Comparison of ENCODE assay signal across 10 cellular contexts in the genomic region with DNA sequence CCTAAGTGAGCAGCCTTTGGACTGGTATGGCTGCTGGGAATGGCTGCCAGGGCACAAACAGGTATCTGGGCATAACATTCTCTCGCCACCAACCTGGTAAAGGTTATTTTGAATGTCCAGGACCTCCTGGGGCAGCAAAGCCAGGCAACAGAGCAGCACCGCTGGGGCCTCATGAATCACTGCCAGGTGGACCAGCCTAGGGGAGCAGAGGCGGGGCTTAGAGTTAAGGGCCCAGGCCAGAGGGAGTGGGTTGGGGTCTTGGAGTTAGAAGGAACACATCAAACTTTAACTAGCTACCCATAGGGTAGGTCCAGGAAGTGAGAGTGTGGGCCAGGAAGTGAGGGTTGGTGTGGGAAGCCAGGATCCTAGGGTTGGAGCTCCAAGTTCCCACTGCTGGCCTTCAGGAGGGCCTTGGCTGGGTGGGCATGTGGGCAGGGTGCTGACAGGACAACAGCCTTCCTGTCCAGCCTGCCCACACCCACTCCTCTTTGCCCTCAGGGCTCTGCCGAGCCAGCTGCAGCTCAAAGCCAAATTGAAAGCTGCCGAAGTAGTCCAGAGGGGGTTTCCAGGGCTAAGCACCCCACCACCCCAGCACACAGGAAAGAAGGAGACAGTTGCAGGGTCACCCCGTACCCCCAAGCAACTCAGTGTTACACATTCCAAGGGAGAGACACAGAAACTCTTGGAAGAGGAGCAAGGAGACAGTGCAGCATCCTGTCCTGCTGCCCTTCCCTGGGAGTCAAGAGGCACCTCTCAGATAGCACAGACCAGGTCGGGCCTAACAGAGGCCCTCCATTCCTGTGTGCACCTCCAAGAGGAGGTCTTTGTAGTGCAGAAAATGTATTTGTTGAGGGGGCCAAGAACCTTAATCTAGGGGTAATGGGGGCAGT. TPM values are rescaled to one million over a fixed set of nuclear protein-coding genes. Genes with fewer than 3 reads are reported as not detected.
DNase-seq lines count a peak whose midpoint lies in the region; ATAC-seq, FAIRE-seq and TF ChIP-seq lines count a peak whose summit lies in the region.
"Had no signal": no experiment of that assay in that cellular context is flagged by ENCODE, and none has a peak within 500 bp of the region (broad histone marks: within the 10 kb centered on the region; RNA-seq: fewer than 3 reads in every experiment).

No MANE protein-coding gene starts in this region.

- peak overlapping the region; percentile 53 to 75 for H3K27ac ChIP-seq in kidney (ENCODE audit: low read depth in 2 of 2, low read length in 2 of 2)
- H3K27ac ChIP-seq in stomach, result peak overlapping the region in 4 of 5 donors; percentile 80 to 90 (median 88)
- H3K27ac ChIP-seq: C4-2B, GM23248 had no signal

- H3K9me3 ChIP-seq in kidney (ENCODE audit: control insufficient read depth in 1 of 2, low read length in 2 of 2) (no peaks in the 10 kb centered on the region), stomach (no peaks in the 10 kb centered on the region)

- ATAC-seq in activated CD8-positive, alpha-beta T cell treated with anti-CD3 and anti-CD28 coated beads for 36 hours, result peak; percentile 0
- ATAC-seq in HG03342 (IDR thresholded peaks at IDR 0.05; ENCODE audit: unreplicated experiment), result no peak

- no peak for TF ChIP-seq CTCF in activated CD8-positive, alpha-beta T cell treated with anti-CD3 and anti-CD28 coated beads for 36 hours (IDR thresholded peaks at IDR 0.05)
- TF ChIP-seq CTCF in kidney (IDR thresholded peaks at IDR 0.05; ENCODE audit: borderline replicate concordance, extremely low read depth, insufficient read depth) (no peak), stomach (IDR thresholded peaks at IDR 0.05) (no peak)

- H3K4me1 ChIP-seq in kidney (ENCODE audit: control insufficient read depth in 1 of 2, insufficient read depth in 1 of 2, low read depth in 1 of 2, low read length in 2 of 2) (peaks cover 22 to 29% of the 10 kb centered on the region in 2 donors), stomach (peaks cover 40 to 46% (median 41%) of the 10 kb centered on the region in 4 donors)

- TF ChIP-seq EP300 in stomach (IDR thresholded peaks at IDR 0.05), result no peak

- H3K4me1 Mint-ChIP-seq in activated CD4-positive, alpha-beta T cell treated with anti-CD3 and anti-CD28 coated beads, Interleukin-2, amount 10 ng/mL, durations not matched to agents 24 days and 14 days, result peaks cover 57% of the 10 kb centered on the region
- H3K4me1 Mint-ChIP-seq in activated CD8-positive, alpha-beta T cell treated with anti-CD3 and anti-CD28 coated beads for 36 hours (ENCODE audit: low read depth), result peaks cover 54% of the 10 kb centered on the region

- peak overlapping the region; percentile 27 to 78 for H3K4me3 ChIP-seq in kidney (ENCODE audit: low read length in 2 of 2)
- H3K4me3 ChIP-seq in stomach, result peak overlapping the region; percentile 63 to 87 (median 76)

- peaks cover 0 to 4% of the 10 kb centered on the region in 2 donors for H3K36me3 ChIP-seq in kidney (ENCODE audit: control insufficient read depth in 1 of 2, insufficient read depth in 2 of 2, low read length in 2 of 2)
- peaks cover 17 to 39% (median 26%) of the 10 kb centered on the region in 4 donors for H3K36me3 ChIP-seq in stomach

- H3K27me3 ChIP-seq in stomach, result no peaks in the 10 kb centered on the region

- H3K36me3 Mint-ChIP-seq in activated CD4-positive, alpha-beta T cell treated with anti-CD3 and anti-CD28 coated beads, Interleukin-2, amount 10 ng/mL, durations not matched to agents 24 days and 14 days (ENCODE audit: low read depth), result peaks cover 51% of the 10 kb centered on the region
- peaks cover 40% of the 10 kb centered on the region for H3K36me3 Mint-ChIP-seq in activated CD8-positive, alpha-beta T cell treated with anti-CD3 and anti-CD28 coated beads for 36 hours (ENCODE audit: low read depth)

- no peak for DNase-seq in activated CD4-positive, alpha-beta T cell treated with anti-CD3 and anti-CD28 coated beads, Interleukin-2, amount 10 ng/mL, durations not matched to agents 24 days and 14 days
- DNase-seq in activated CD4-positive, alpha-beta T cell treated with anti-CD3 and anti-CD28 coated beads, Interleukin-2, amount 50 U/mL, for 4 hours, result no peak
- no peak for DNase-seq in activated CD8-positive, alpha-beta T cell treated with anti-CD3 and anti-CD28 coated beads for 36 hours
- DNase-seq in kidney (no peak), stomach (no peak), NCI-H146 (lab: John Stamatoyannopoulos, UW) (no peak), DMS79 (lab: John Stamatoyannopoulos, UW) (no peak)
- DNase-seq: GM23248 had no signal

- no peaks in the 10 kb centered on the region for H3K27me3 Mint-ChIP-seq in activated CD4-positive, alpha-beta T cell treated with anti-CD3 and anti-CD28 coated beads, Interleukin-2, amount 10 ng/mL, durations not matched to agents 24 days and 14 days
- H3K27me3 Mint-ChIP-seq in activated CD8-positive, alpha-beta T cell treated with anti-CD3 and anti-CD28 coated beads for 36 hours, result no peaks in the 10 kb centered on the region

- intact Hi-C loops in activated CD4-positive, alpha-beta T cell treated with anti-CD3 and anti-CD28 coated beads, Interleukin-2, amount 10 ng/mL, durations not matched to agents 24 days and 14 days (cut with micrococcal nuclease), result loop anchor here (1.0 kb wide), 1 partner anchor 7 kb away; no protein-coding TSS in a partner anchor
- intact Hi-C loops in activated CD8-positive, alpha-beta T cell treated with anti-CD3 and anti-CD28 coated beads for 36 hours (cut with micrococcal nuclease), result no loop called here
- intact Hi-C loops in kidney (cut with DNase I), result no loop called here
- intact Hi-C loops in stomach (cut with DNase I; ENCODE audit: low total_unique reads), result no loop called here

- H3K4me3 Mint-ChIP-seq in activated CD4-positive, alpha-beta T cell treated with anti-CD3 and anti-CD28 coated beads, Interleukin-2, amount 10 ng/mL, durations not matched to agents 24 days and 14 days, result peak overlapping the region; percentile 100
- peak overlapping the region; percentile 95 for H3K4me3 Mint-ChIP-seq in activated CD8-positive, alpha-beta T cell treated with anti-CD3 and anti-CD28 coated beads for 36 hours

- no peaks in the 10 kb centered on the region for H3K9me3 Mint-ChIP-seq in activated CD4-positive, alpha-beta T cell treated with anti-CD3 and anti-CD28 coated beads, Interleukin-2, amount 10 ng/mL, durations not matched to agents 24 days and 14 days
- no peaks in the 10 kb centered on the region for H3K9me3 Mint-ChIP-seq in activated CD8-positive, alpha-beta T cell treated with anti-CD3 and anti-CD28 coated beads for 36 hours

- no peak for TF ChIP-seq POLR2A in stomach (IDR thresholded peaks at IDR 0.05)

- POLR2A ChIA-PET in activated CD8-positive, alpha-beta T cell treated with anti-CD3 and anti-CD28 coated beads for 36 hours (lab: Charles Lee), result interaction anchor here (0.6 to 17.2 kb wide), 7 partner anchors 8 to 50 kb away, joined by 3 to 486 read pairs (median 4); partner anchors contain the start of gene HSP90AB1

- CTCF ChIA-PET in activated CD8-positive, alpha-beta T cell treated with anti-CD3 and anti-CD28 coated beads for 36 hours (lab: Charles Lee), result interaction anchor here (0.9 to 1.5 kb wide), 8 partner anchors 8 to 163 kb away, joined by 3 to 6 read pairs (median 4); no protein-coding TSS in a partner anchor

- FAIRE-seq in kidney (lab: Jason Lieb, UNC), result no peak

- peak overlapping the region; percentile 97 for H3K27ac Mint-ChIP-seq in activated CD4-positive, alpha-beta T cell treated with anti-CD3 and anti-CD28 coated beads, Interleukin-2, amount 10 ng/mL, durations not matched to agents 24 days and 14 days
- H3K27ac Mint-ChIP-seq in activated CD8-positive, alpha-beta T cell treated with anti-CD3 and anti-CD28 coated beads for 36 hours, result peak overlapping the region; percentile 95

- peak overlapping the region in 1 of 2 donors; percentile 62 for H3K9ac ChIP-seq in kidney (ENCODE audit: low read length in 2 of 2)
- H3K9ac ChIP-seq: GM23248 had no signal

- WGBS in stomach, 5 donors, result 53 to 66% (median 54%) methylated on average over 6 to 7 of the region's 7 CpGs

RNA-seq across cellular contexts. Expression of gene NFKBIE, which starts 2.6 kb away (rescaled TPM):
- 27.6 and 28.2 TPM in 2 replicates for total RNA-seq in activated CD4-positive, alpha-beta T cell treated with anti-CD3 and anti-CD28 coated beads, Interleukin-2, amount 10 ng/mL, durations not matched to agents 24 days and 14 days
- 10 to 100 TPM; 13.3 to 17.9 TPM for total RNA-seq in activated CD8-positive, alpha-beta T cell treated with anti-CD3 and anti-CD28 coated beads for 36 hours
- total RNA-seq in kidney (19.0 TPM), stomach (10 to 100 TPM in 1 of 5 donors, 1 to 10 TPM in 1, under 1 TPM in 1, not detected in 2; 0.89 to 23.5 (median 3.5) TPM)
- polyA plus RNA-seq in kidney (ENCODE audit: insufficient read depth, low read depth, low replicate concordance) (12.6 TPM), stomach (10 to 100 TPM in 2 of 3 donors, 1 to 10 TPM in 1; 9.9 to 14.2 (median 10.6) TPM)

RNA-seq across cellular contexts. Expression of gene SLC35B2, which starts 5.4 kb away (rescaled TPM):
- total RNA-seq in activated CD4-positive, alpha-beta T cell treated with anti-CD3 and anti-CD28 coated beads, Interleukin-2, amount 10 ng/mL, durations not matched to agents 24 days and 14 days, result 25.3 and 28.0 TPM in 2 replicates
- 10 to 100 TPM; 15.4 to 16.7 TPM for total RNA-seq in activated CD8-positive, alpha-beta T cell treated with anti-CD3 and anti-CD28 coated beads for 36 hours
- 45.1 TPM for total RNA-seq in kidney
- 49.5 TPM for polyA plus RNA-seq in kidney (ENCODE audit: insufficient read depth, low read depth, low replicate concordance)
- total RNA-seq in stomach, result 10 to 100 TPM in 4 of 5 donors, 1 to 10 TPM in 1; 1.4 to 60.1 (median 27.0) TPM
- 10 to 100 TPM in 2 of 3 donors, 1 to 10 TPM in 1; 7.3 to 17.2 (median 16.6) TPM for polyA plus RNA-seq in stomach

RNA-seq across cellular contexts. Expression of gene TMEM151B, which starts 7.5 kb away (rescaled TPM):
- 0.07 TPM in 1 of 2 replicates, not detected in the other for total RNA-seq in activated CD4-positive, alpha-beta T cell treated with anti-CD3 and anti-CD28 coated beads, Interleukin-2, amount 10 ng/mL, durations not matched to agents 24 days and 14 days
- total RNA-seq in activated CD8-positive, alpha-beta T cell treated with anti-CD3 and anti-CD28 coated beads for 36 hours, result under 1 TPM in 1 of 2 experiments, not detected in 1; 0.05 TPM
- total RNA-seq in kidney (not detected), stomach (under 1 TPM in 2 of 5 donors, not detected in 3; 0.18 to 0.29 TPM)
- polyA plus RNA-seq in kidney (ENCODE audit: insufficient read depth, low read depth, low replicate concordance) (not detected), stomach (under 1 TPM in 2 of 3 donors, not detected in 1; 0.12 to 0.28 TPM)
- total RNA-seq: GM23248 had no signal
- polyA plus RNA-seq: GM23248 had no signal

RNA-seq across cellular contexts. Expression of gene HSP90AB1, which starts 15.8 kb away (rescaled TPM):
- total RNA-seq in activated CD4-positive, alpha-beta T cell treated with anti-CD3 and anti-CD28 coated beads, Interleukin-2, amount 10 ng/mL, durations not matched to agents 24 days and 14 days, result 2,450 and 2,479 TPM in 2 replicates
- total RNA-seq in activated CD8-positive, alpha-beta T cell treated with anti-CD3 and anti-CD28 coated beads for 36 hours, result 1,000 to 10,000 TPM; 2,124 to 2,130 TPM
- 551 TPM for total RNA-seq in kidney
- 499 TPM for polyA plus RNA-seq in kidney (ENCODE audit: insufficient read depth, low read depth, low replicate concordance)
- total RNA-seq in stomach, result 100 to 1,000 TPM; 168 to 414 (median 370) TPM
- 100 to 1,000 TPM; 267 to 549 (median 348) TPM for polyA plus RNA-seq in stomach

RNA-seq across cellular contexts. Expression of gene SLC29A1, which starts 39.3 kb away (rescaled TPM):
- total RNA-seq in activated CD4-positive, alpha-beta T cell treated with anti-CD3 and anti-CD28 coated beads, Interleukin-2, amount 10 ng/mL, durations not matched to agents 24 days and 14 days, result 139 and 144 TPM in 2 replicates
- total RNA-seq in activated CD8-positive, alpha-beta T cell treated with anti-CD3 and anti-CD28 coated beads for 36 hours, result 10 to 100 TPM; 56.1 to 57.4 TPM
- 74.6 TPM for total RNA-seq in kidney
- 50.1 TPM for polyA plus RNA-seq in kidney (ENCODE audit: insufficient read depth, low read depth, low replicate concordance)
- total RNA-seq in stomach, result 100 to 1,000 TPM in 2 of 5 donors, 10 to 100 TPM in 3; 26.4 to 217 (median 77.4) TPM
- 10 to 100 TPM; 22.6 to 33.5 (median 29.0) TPM for polyA plus RNA-seq in stomach
